Comparison of ENCODE assay signal across 1 cellular context in the genomic region with DNA sequence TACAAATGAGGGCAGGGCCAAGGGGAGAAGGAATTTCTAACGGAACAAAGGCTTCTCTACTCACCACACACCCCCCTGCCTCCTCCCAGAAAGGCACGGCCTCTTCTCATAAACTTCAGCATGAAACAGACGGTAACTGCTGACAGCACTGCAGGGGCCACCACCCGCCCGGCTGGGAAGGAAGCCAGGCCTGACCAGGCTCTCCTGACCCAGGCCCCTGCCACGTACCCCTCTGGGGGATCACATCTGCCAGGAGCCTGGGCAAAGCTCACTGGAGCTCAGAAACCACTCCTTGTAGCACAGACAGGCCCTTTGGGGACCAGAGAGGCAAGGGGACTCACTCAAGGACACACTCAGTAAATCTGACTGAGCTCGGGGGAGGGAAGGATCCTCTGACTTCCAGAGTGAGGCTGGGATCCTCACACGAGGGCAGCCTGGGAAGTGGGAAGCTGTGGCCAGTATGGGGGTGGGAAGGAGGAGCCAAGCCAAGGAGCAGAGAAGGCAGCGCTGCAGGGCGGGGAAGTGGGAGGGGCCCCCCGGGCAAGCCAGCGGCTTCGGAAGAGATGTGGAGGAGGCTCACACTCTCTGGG.
TF ChIP-seq lines count a peak whose summit lies in the region.

No MANE protein-coding gene starts in this region.

TF ChIP-seq in H1, 55 proteins besides CTCF, POLR2A, EP300 and RAD21:
- no peak for TF ChIP-seq PHF8 (conservative IDR thresholded peaks at IDR 0.05; ENCODE audit: low read depth, low read length)
- TF ChIP-seq, protein P1, sequence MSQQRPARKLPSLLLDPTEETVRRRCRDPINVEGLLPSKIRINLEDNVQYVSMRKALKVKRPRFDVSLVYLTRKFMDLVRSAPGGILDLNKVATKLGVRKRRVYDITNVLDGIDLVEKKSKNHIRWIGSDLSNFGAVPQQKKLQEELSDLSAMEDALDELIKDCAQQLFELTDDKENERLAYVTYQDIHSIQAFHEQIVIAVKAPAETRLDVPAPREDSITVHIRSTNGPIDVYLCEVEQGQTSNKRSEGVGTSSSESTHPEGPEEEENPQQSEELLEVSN (IDR thresholded peaks at IDR 0.05): peak; percentile 12; the same call in 1 of the 2 replicates
- no peak for TF ChIP-seq YY1 (IDR thresholded peaks at IDR 0.05; ENCODE audit: low read depth, low read length)
